Comparison of ENCODE assay signal across 1 cellular context in genomic region chr7:43927810-43928209, GRCh38.
TF ChIP-seq lines count a peak whose summit lies in the region.

No MANE protein-coding gene starts in this region.

TF ChIP-seq in neural cell, 6 proteins besides CTCF, POLR2A, EP300 and RAD21 (continued from another document):
- TF ChIP-seq REST (IDR thresholded peaks at IDR 0.05; ENCODE audit: borderline replicate concordance) (no peak), POLR2AphosphoS5 (IDR thresholded peaks at IDR 0.05) (no peak), SMC3 (conservative IDR thresholded peaks at IDR 0.05; ENCODE audit: poor library complexity) (no peak), EZH2 (IDR thresholded peaks at IDR 0.05; ENCODE audit: borderline replicate concordance, insufficient read depth, low read length, poor library complexity, severe bottlenecking) (no peak)
TF ChIP-seq in neural cell: peak in this region for 0.
